ENCODE assay signal across 17 cellular contexts in the genomic region with DNA sequence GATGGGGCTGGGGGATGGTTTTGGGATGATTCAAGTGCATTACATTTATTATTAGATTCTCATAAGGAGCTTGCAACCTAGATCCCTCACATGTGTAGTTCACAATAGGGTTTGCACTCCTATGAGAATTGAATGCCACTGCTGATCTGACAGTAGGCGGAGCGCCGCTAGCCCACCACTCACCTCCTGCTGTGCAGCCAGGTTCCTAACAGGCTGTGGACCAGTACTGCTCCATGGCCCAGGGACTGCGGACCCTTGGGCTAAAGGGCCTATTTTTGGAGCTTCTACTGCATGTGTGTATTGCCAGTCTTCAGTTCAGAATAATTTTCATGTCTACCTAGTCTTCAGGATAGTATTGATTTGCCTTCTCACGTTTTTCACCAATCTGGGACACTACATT.
DNase-seq lines count a peak whose midpoint lies in the region; ATAC-seq and TF ChIP-seq lines count a peak whose summit lies in the region.
"Had no signal": no experiment of that assay in that cellular context is flagged by ENCODE, and none has a peak within 500 bp of the region (broad histone marks: within the 10 kb centered on the region; RNA-seq: fewer than 3 reads in every experiment).

No MANE protein-coding gene starts in this region.

- ATAC-seq in GM21360 (IDR thresholded peaks at IDR 0.05; ENCODE audit: unreplicated experiment), result no peak
- ATAC-seq: GM12878 had no signal

- TF ChIP-seq CTCF in right atrium auricular region (IDR thresholded peaks at IDR 0.05) (no peak), left ventricle myocardium inferior (IDR thresholded peaks at IDR 0.05; ENCODE audit: borderline replicate concordance) (no peak)

- no peaks in the 10 kb centered on the region for H3K36me3 Mint-ChIP-seq in activated CD4-positive, alpha-beta T cell treated with anti-CD3 and anti-CD28 coated beads, Interleukin-2, amount 10 ng/mL, durations not matched to agents 24 days and 14 days (ENCODE audit: low read depth)
- no peaks in the 10 kb centered on the region for H3K36me3 Mint-ChIP-seq in activated CD4-positive, alpha-beta T cell treated with anti-CD3 and anti-CD28 coated beads, Interleukin-2, amount 10 ng/mL, durations not matched to agents 7 days and 5 days (ENCODE audit: low read depth)
- H3K36me3 Mint-ChIP-seq: CD14-positive monocyte had no signal

- H3K4me1 Mint-ChIP-seq in activated CD4-positive, alpha-beta T cell treated with anti-CD3 and anti-CD28 coated beads, Interleukin-2, amount 10 ng/mL, durations not matched to agents 24 days and 14 days, result peaks cover 15% of the 10 kb centered on the region
- H3K4me1 Mint-ChIP-seq in activated CD4-positive, alpha-beta T cell treated with anti-CD3 and anti-CD28 coated beads, Interleukin-2, amount 10 ng/mL, durations not matched to agents 7 days and 5 days, result no peaks in the 10 kb centered on the region
- H3K4me1 Mint-ChIP-seq: CD14-positive monocyte; CD4-positive, alpha-beta memory T cell had no signal

- no peaks in the 10 kb centered on the region for H3K27me3 ChIP-seq in right atrium auricular region
- peaks cover 19% of the 10 kb centered on the region for H3K27me3 ChIP-seq in left ventricle myocardium inferior (ENCODE audit: low read depth)
- H3K27me3 ChIP-seq: BLaER1 had no signal

- H3K9me3 ChIP-seq in right atrium auricular region (peaks cover 0 to 6% of the 10 kb centered on the region in 2 donors), left ventricle myocardium inferior (replicated peaks) (peaks cover 10% of the 10 kb centered on the region)

- intact Hi-C loops in activated CD4-positive, alpha-beta T cell treated with anti-CD3 and anti-CD28 coated beads, Interleukin-2, amount 10 ng/mL, durations not matched to agents 24 days and 14 days (cut with micrococcal nuclease), result no loop called here
- intact Hi-C loops in left ventricle myocardium inferior (cut with micrococcal nuclease), result no loop called here

- CTCF ChIA-PET in activated CD4-positive, alpha-beta T cell treated with anti-CD3 and anti-CD28 coated beads, Interleukin-2, amount 10 ng/mL, durations not matched to agents 7 days and 5 days (lab: Charles Lee), result no interaction called here

- no peak overlapping the region for H3K27ac Mint-ChIP-seq in activated CD4-positive, alpha-beta T cell treated with anti-CD3 and anti-CD28 coated beads, Interleukin-2, amount 10 ng/mL, durations not matched to agents 24 days and 14 days
- no peak overlapping the region for H3K27ac Mint-ChIP-seq in activated CD4-positive, alpha-beta T cell treated with anti-CD3 and anti-CD28 coated beads, Interleukin-2, amount 10 ng/mL, durations not matched to agents 7 days and 5 days
- H3K27ac Mint-ChIP-seq: CD14-positive monocyte; CD4-positive, alpha-beta memory T cell had no signal

- no peak overlapping the region for H3K4me3 ChIP-seq in right atrium auricular region
- no peak overlapping the region for H3K4me3 ChIP-seq in left ventricle myocardium inferior
- H3K4me3 ChIP-seq: BLaER1, GM12878 had no signal

- H3K4me3 Mint-ChIP-seq in activated CD4-positive, alpha-beta T cell treated with anti-CD3 and anti-CD28 coated beads, Interleukin-2, amount 10 ng/mL, durations not matched to agents 24 days and 14 days, result no peak overlapping the region
- no peak overlapping the region for H3K4me3 Mint-ChIP-seq in activated CD4-positive, alpha-beta T cell treated with anti-CD3 and anti-CD28 coated beads, Interleukin-2, amount 10 ng/mL, durations not matched to agents 7 days and 5 days
- H3K4me3 Mint-ChIP-seq: CD14-positive monocyte; CD4-positive, alpha-beta memory T cell had no signal

- H3K27me3 Mint-ChIP-seq in activated CD4-positive, alpha-beta T cell treated with anti-CD3 and anti-CD28 coated beads, Interleukin-2, amount 10 ng/mL, durations not matched to agents 24 days and 14 days, result peaks cover 22% of the 10 kb centered on the region
- peaks cover 18% of the 10 kb centered on the region for H3K27me3 Mint-ChIP-seq in activated CD4-positive, alpha-beta T cell treated with anti-CD3 and anti-CD28 coated beads, Interleukin-2, amount 10 ng/mL, durations not matched to agents 7 days and 5 days

- H3K4me1 ChIP-seq in right atrium auricular region (no peaks in the 10 kb centered on the region), left ventricle myocardium inferior (no peaks in the 10 kb centered on the region)

- POLR2A ChIA-PET in activated CD4-positive, alpha-beta T cell treated with anti-CD3 and anti-CD28 coated beads, Interleukin-2, amount 10 ng/mL, durations not matched to agents 7 days and 5 days (lab: Charles Lee), result no interaction called here

- no peaks in the 10 kb centered on the region for H3K36me3 ChIP-seq in right atrium auricular region
- H3K36me3 ChIP-seq in left ventricle myocardium inferior, result no peaks in the 10 kb centered on the region
- H3K36me3 ChIP-seq: BLaER1 had no signal

- H3K9me3 Mint-ChIP-seq in activated CD4-positive, alpha-beta T cell treated with anti-CD3 and anti-CD28 coated beads, Interleukin-2, amount 10 ng/mL, durations not matched to agents 24 days and 14 days, result peaks cover 19% of the 10 kb centered on the region
- H3K9me3 Mint-ChIP-seq in activated CD4-positive, alpha-beta T cell treated with anti-CD3 and anti-CD28 coated beads, Interleukin-2, amount 10 ng/mL, durations not matched to agents 7 days and 5 days, result peaks cover 1% of the 10 kb centered on the region

- peak; percentile 31 for DNase-seq in activated CD4-positive, alpha-beta T cell treated with anti-CD3 and anti-CD28 coated beads, Interleukin-2, amount 10 ng/mL, durations not matched to agents 24 days and 14 days
- DNase-seq in activated CD4-positive, alpha-beta T cell treated with anti-CD3 and anti-CD28 coated beads, Interleukin-2, amount 10 ng/mL, durations not matched to agents 7 days and 5 days, result no peak
- peak; percentile 26 for DNase-seq in right atrium auricular region (ENCODE audit: low spot score)
- DNase-seq in left ventricle myocardium inferior, result no peak
- DNase-seq in islet precursor cell, result peak; percentile 11
- DNase-seq in GOT3 (lab: John Stamatoyannopoulos, UW), result no peak
- DNase-seq: CD4-positive, alpha-beta memory T cell; DMS 273 treated with DMSO at 0.1 percent for 48 hours; DMS53; DND-41; EL; HCEC 1CT had no signal

- H3K27ac ChIP-seq in right atrium auricular region, result no peak overlapping the region
- no peak overlapping the region for H3K27ac ChIP-seq in left ventricle myocardium inferior (replicated peaks)
- H3K27ac ChIP-seq: 22Rv1, BLaER1 had no signal

Comparison
In these comparisons a context has a peak if more than half of its experiments do, and no peak if none do; other contexts are left out.
1. DNase-seq: peak in activated CD4-positive, alpha-beta T cell treated with anti-CD3 and anti-CD28 coated beads, Interleukin-2, amount 10 ng/mL, durations not matched to agents 24 days and 14 days (single experiment), right atrium auricular region (single experiment) and islet precursor cell (single experiment); none in activated CD4-positive, alpha-beta T cell treated with anti-CD3 and anti-CD28 coated beads, Interleukin-2, amount 10 ng/mL, durations not matched to agents 7 days and 5 days (single experiment), left ventricle myocardium inferior (single experiment) and GOT3 (single experiment).